ENCODE assay signal across 23 cellular contexts in genomic region chr3:130779486-130779885, GRCh38. TPM values are rescaled to one million over a fixed set of nuclear protein-coding genes. Genes with fewer than 3 reads are reported as not detected.
A peak's percentile ranks its signal among the peaks of the same experiment; 100 is the strongest.
DNase-seq lines count a peak whose midpoint lies in the region; ATAC-seq and TF ChIP-seq lines count a peak whose summit lies in the region.
"Had no signal": no experiment of that assay in that cellular context is flagged by ENCODE, and none has a peak within 500 bp of the region (broad histone marks: within the 10 kb centered on the region; RNA-seq: fewer than 3 reads in every experiment).

No MANE protein-coding gene starts in this region.

- no peaks in the 10 kb centered on the region for H3K27me3 ChIP-seq in stomach
- no peaks in the 10 kb centered on the region for H3K27me3 ChIP-seq in colonic mucosa
- H3K27me3 ChIP-seq: BLaER1 treated with 17β-estradiol and CSF1 and Interleukin-3, amounts not matched to agents 10 nM and 100 nM; breast epithelium had no signal

- ATAC-seq in GM18498 (IDR thresholded peaks at IDR 0.05; ENCODE audit: unreplicated experiment) (peak; percentile 12), GM19043 (IDR thresholded peaks at IDR 0.05; ENCODE audit: low read depth, unreplicated experiment) (peak; percentile 2), HG02623 (IDR thresholded peaks at IDR 0.05; ENCODE audit: unreplicated experiment) (peak; percentile 22), HG03521 (IDR thresholded peaks at IDR 0.05; ENCODE audit: unreplicated experiment) (peak; percentile 18), GM19455 (IDR thresholded peaks at IDR 0.05; ENCODE audit: unreplicated experiment) (no peak)
- ATAC-seq: A549; activated naive CD8-positive, alpha-beta T cell treated with anti-CD3 and anti-CD28 coated beads, Interleukin-2, amount 50 U/mL, for 24 hours; lower lobe of right lung; T-cell had no signal

- no peak for TF ChIP-seq POLR2A in stomach (IDR thresholded peaks at IDR 0.05)

- WGBS in stomach, 5 donors = 59 to 77% (median 67%) methylated on average over 5 of the region's 5 CpGs

- H3K27ac ChIP-seq in stomach (no peak overlapping the region), colonic mucosa (no peak overlapping the region)
- H3K27ac ChIP-seq: A549; BLaER1 treated with 17β-estradiol and CSF1 and Interleukin-3, amounts not matched to agents 10 nM and 100 nM; breast epithelium; lower lobe of right lung had no signal

- no peak overlapping the region for H3K9ac ChIP-seq in colonic mucosa (ENCODE audit: low read depth in 2 of 2, low read length in 2 of 2)
- H3K9ac ChIP-seq: BLaER1 treated with 17β-estradiol and CSF1 and Interleukin-3, amounts not matched to agents 10 nM and 100 nM had no signal

- intact Hi-C loops in stomach (cut with DNase I; ENCODE audit: low total_unique reads) (no loop called here), colonic mucosa (cut with DNase I) (no loop called here)

- no peak for TF ChIP-seq EP300 in stomach (IDR thresholded peaks at IDR 0.05)

- H3K9me3 ChIP-seq in stomach (no peaks in the 10 kb centered on the region), colonic mucosa (no peaks in the 10 kb centered on the region)
- H3K9me3 ChIP-seq: A549; BLaER1 treated with 17β-estradiol and CSF1 and Interleukin-3, amounts not matched to agents 10 nM and 100 nM; breast epithelium; lower lobe of right lung had no signal

- no peak for DNase-seq in stimulated activated CD4-positive, alpha-beta T cell treated with anti-CD3 and anti-CD28 coated beads, Interleukin-4, amount 100 ng/mL, for 1 hour
- DNase-seq in stomach = no peak
- no peak for DNase-seq in colonic mucosa
- DNase-seq: activated CD4-positive, alpha-beta T cell treated with anti-CD3 and anti-CD28 coated beads, Interleukin-2, amount 10 ng/mL, durations not matched to agents 24 days and 14 days; activated effector memory CD4-positive, alpha-beta T cell treated with Interleukin-2 at 50 U/mL for 16 hours; activated naive CD8-positive, alpha-beta T cell treated with anti-CD3 and anti-CD28 coated beads, Interleukin-2, amount 50 U/mL, for 24 hours; dermis blood vessel endothelial cell; islet precursor cell; lower lobe of right lung; MV-4-11; NCI-H526 treated with DMSO at 0.1 percent for 48 hours; OCI-M1; stimulated activated CD8-positive, alpha-beta memory T cell treated with anti-CD3 and anti-CD28 coated beads, Interleukin-4, amount 100 ng/mL, for 48 hours; substantia nigra; T-cell had no signal

- H3K4me3 ChIP-seq in stomach (no peak overlapping the region), colonic mucosa (no peak overlapping the region)
- H3K4me3 ChIP-seq: A549; BLaER1 treated with 17β-estradiol and CSF1 and Interleukin-3, amounts not matched to agents 10 nM and 100 nM; breast epithelium; lower lobe of right lung had no signal

- H3K4me1 ChIP-seq in stomach (peaks cover 0 to 1% (median 0%) of the 10 kb centered on the region in 4 donors), colonic mucosa (no peaks in the 10 kb centered on the region)
- H3K4me1 ChIP-seq: A549; BLaER1 treated with 17β-estradiol and CSF1 and Interleukin-3, amounts not matched to agents 10 nM and 100 nM; breast epithelium; lower lobe of right lung had no signal

- TF ChIP-seq CTCF in stomach (IDR thresholded peaks at IDR 0.05) (no peak), colonic mucosa (IDR thresholded peaks at IDR 0.05) (no peak)

- H3K36me3 ChIP-seq in stomach = no peaks in the 10 kb centered on the region
- H3K36me3 ChIP-seq in colonic mucosa = no peaks in the 10 kb centered on the region
- H3K36me3 ChIP-seq: BLaER1 treated with 17β-estradiol and CSF1 and Interleukin-3, amounts not matched to agents 10 nM and 100 nM; breast epithelium; lower lobe of right lung had no signal

RNA-seq across cellular contexts. Expression of gene PIK3R4, which starts 32.9 kb away (rescaled TPM):
- total RNA-seq in stomach = 10 to 100 TPM in 4 of 5 donors, 1 to 10 TPM in 1; 6.4 to 45.5 (median 34.9) TPM
- 10 to 100 TPM; 10.4 to 19.1 (median 13.6) TPM for polyA plus RNA-seq in stomach
- 10 to 100 TPM; 18.2 to 21.7 TPM for total RNA-seq in colonic mucosa
